8 cellular contexts compared by ENCODE assay signal in genomic region chr17:29616300-29617048, GRCh38. TPM values are rescaled to one million over a fixed set of nuclear protein-coding genes. Genes with fewer than 3 reads are reported as not detected.
DNase-seq lines count a peak whose midpoint lies in the region; ATAC-seq and TF ChIP-seq lines count a peak whose summit lies in the region.

No MANE protein-coding gene starts in this region.

- peaks cover 22% of the 10 kb centered on the region for H3K27me3 ChIP-seq in BLaER1
- peaks cover 57% of the 10 kb centered on the region for H3K27me3 ChIP-seq in HUES48 (ENCODE audit: control insufficient read depth, insufficient read depth, low read length)
- H3K27me3 ChIP-seq in brain microvascular endothelial cell (replicated peaks) = no peaks in the 10 kb centered on the region
- peaks cover 70% of the 10 kb centered on the region for H3K27me3 ChIP-seq in mucosa of stomach (ENCODE audit: control insufficient read depth, insufficient read depth, low read length)

- H3K4me2 ChIP-seq in BLaER1 = peak overlapping the region; percentile 99

- H3K36me3 Mint-ChIP-seq in activated naive CD4-positive, alpha-beta T cell treated with anti-CD3 and anti-CD28 coated beads, Interleukin-2, amount 50 U/mL, for 72 hours = no peaks in the 10 kb centered on the region

- H3K36me3 ChIP-seq in BLaER1 = peaks cover 14% of the 10 kb centered on the region
- H3K36me3 ChIP-seq in HUES48 (ENCODE audit: control insufficient read depth, insufficient read depth, low read length) = 0 out of 2 replicates have a peak, but pooled peaks cover 4% of the 10 kb centered on the region
- no peaks in the 10 kb centered on the region for H3K36me3 ChIP-seq in brain microvascular endothelial cell (replicated peaks)
- H3K36me3 ChIP-seq in mucosa of stomach (ENCODE audit: control insufficient read depth, insufficient read depth, low read length) = no peaks in the 10 kb centered on the region

- peak overlapping the region; percentile 49; the same call in 1 of the 2 replicates for H3K9ac ChIP-seq in BLaER1
- no peak overlapping the region for H3K9ac ChIP-seq in HUES48 (ENCODE audit: low read depth, low read length)
- peak overlapping the region; percentile 11 for H3K9ac ChIP-seq in mucosa of stomach (ENCODE audit: low read length)

- H3K4me1 ChIP-seq in BLaER1 (peaks cover 88% of the 10 kb centered on the region), HUES48 (ENCODE audit: control insufficient read depth, insufficient read depth, low read length) (peaks cover 44% of the 10 kb centered on the region), mucosa of stomach (ENCODE audit: control insufficient read depth, insufficient read depth, low read length) (peaks cover 56% of the 10 kb centered on the region)

- no peak for TF ChIP-seq CTCF in brain microvascular endothelial cell (IDR thresholded peaks at IDR 0.05; ENCODE audit: low read depth, low read length, missing control alignments)

- peak overlapping the region; percentile 66 for H3K4me3 ChIP-seq in BLaER1
- H3K4me3 ChIP-seq in HUES48 (ENCODE audit: low read depth, low read length) = peak overlapping the region; percentile 62; the same call in 1 of the 2 replicates
- peak overlapping the region; percentile 40 for H3K4me3 ChIP-seq in brain microvascular endothelial cell (ENCODE audit: low read depth, low read length)
- H3K4me3 ChIP-seq in mucosa of stomach (ENCODE audit: low read length) = no peak overlapping the region

- no peak for ATAC-seq in GM21390 (IDR thresholded peaks at IDR 0.05; ENCODE audit: unreplicated experiment)
- no peak for ATAC-seq in activated naive CD4-positive, alpha-beta T cell treated with anti-CD3 and anti-CD28 coated beads, Interleukin-2, amount 50 U/mL, for 72 hours

- no peaks in the 10 kb centered on the region for H3K9me3 Mint-ChIP-seq in activated naive CD4-positive, alpha-beta T cell treated with anti-CD3 and anti-CD28 coated beads, Interleukin-2, amount 50 U/mL, for 72 hours

- H3K9me3 ChIP-seq in BLaER1 (no peaks in the 10 kb centered on the region), HUES48 (ENCODE audit: control insufficient read depth, insufficient read depth, low read length) (no peaks in the 10 kb centered on the region), mucosa of stomach (ENCODE audit: control insufficient read depth, low read length) (no peaks in the 10 kb centered on the region)

- DNase-seq in brain microvascular endothelial cell (no peak), KBM-7 (no peak)
- DNase-seq in activated CD4-positive, CD25-positive, alpha-beta regulatory T cell treated with anti-CD3 and anti-CD28 coated beads, Interleukin-2, amount 50 U/mL, for 72 hours = no peak
- no peak for DNase-seq in activated naive CD4-positive, alpha-beta T cell treated with anti-CD3 and anti-CD28 coated beads, Interleukin-2, amount 50 U/mL, for 72 hours (ENCODE audit: low spot score in 2 of 2)

- in situ Hi-C loops in brain microvascular endothelial cell (cut with HindIII; ENCODE audit: low pct_ligation_motif_present, low sequenced_read_pairs) = no loop called here
- in situ Hi-C loops in KBM-7 (cut with MboI; ENCODE audit: low pct_unique_long_range_greater_than_20kb, low sequenced_read_pairs) = loop anchor here (25.0 kb wide), 1 partner anchor 471 kb away; no protein-coding TSS in a partner anchor

- H4K20me1 ChIP-seq in BLaER1 = peaks cover 38% of the 10 kb centered on the region

- H3K27ac ChIP-seq in BLaER1 (no peak overlapping the region), HUES48 (ENCODE audit: low read depth, low read length) (no peak overlapping the region), brain microvascular endothelial cell (no peak overlapping the region)

- H3K27ac Mint-ChIP-seq in activated naive CD4-positive, alpha-beta T cell treated with anti-CD3 and anti-CD28 coated beads, Interleukin-2, amount 50 U/mL, for 72 hours = peak overlapping the region in 1 of 2 donors; percentile 82

RNA-seq across cellular contexts. Expression of gene CORO6, which starts 6.2 kb away (rescaled TPM):
- 10 to 100 TPM; 17.3 to 47.3 TPM for total RNA-seq in activated naive CD4-positive, alpha-beta T cell treated with anti-CD3 and anti-CD28 coated beads, Interleukin-2, amount 50 U/mL, for 72 hours

RNA-seq across cellular contexts. Expression of gene ANKRD13B, which starts 23.5 kb away (rescaled TPM):
- 10 to 100 TPM in 1 of 2 donors, 1 to 10 TPM in 1; 8.9 to 25.3 TPM for total RNA-seq in activated naive CD4-positive, alpha-beta T cell treated with anti-CD3 and anti-CD28 coated beads, Interleukin-2, amount 50 U/mL, for 72 hours

RNA-seq across cellular contexts. Expression of gene GIT1, which starts 27.0 kb away (rescaled TPM):
- total RNA-seq in activated naive CD4-positive, alpha-beta T cell treated with anti-CD3 and anti-CD28 coated beads, Interleukin-2, amount 50 U/mL, for 72 hours = 10 to 100 TPM; 49.8 to 67.8 TPM

RNA-seq across cellular contexts. Expression of gene TP53I13, which starts 48.0 kb away (rescaled TPM):
- total RNA-seq in activated naive CD4-positive, alpha-beta T cell treated with anti-CD3 and anti-CD28 coated beads, Interleukin-2, amount 50 U/mL, for 72 hours = 10 to 100 TPM; 29.9 to 52.1 TPM

RNA-seq across cellular contexts. Expression of gene ABHD15, which starts 49.6 kb away (rescaled TPM):
- 10 to 100 TPM in 1 of 2 donors, 1 to 10 TPM in 1; 5.1 to 10.6 TPM for total RNA-seq in activated naive CD4-positive, alpha-beta T cell treated with anti-CD3 and anti-CD28 coated beads, Interleukin-2, amount 50 U/mL, for 72 hours
